In genomic region chr19:45522010-45522941, GRCh38 we compare ENCODE assay signal across 20 cellular contexts. TPM values are rescaled to one million over a fixed set of nuclear protein-coding genes. Genes with fewer than 3 reads are reported as not detected.
DNase-seq lines count a peak whose midpoint lies in the region; ATAC-seq, FAIRE-seq and TF ChIP-seq lines count a peak whose summit lies in the region.
"Had no signal": no experiment of that assay in that cellular context is flagged by ENCODE, and none has a peak within 500 bp of the region (broad histone marks: within the 10 kb centered on the region; RNA-seq: fewer than 3 reads in every experiment).

No MANE protein-coding gene starts in this region.

- ATAC-seq in HCT116 (no peak), GM12878 (no peak), HG03025 (IDR thresholded peaks at IDR 0.05; ENCODE audit: low FRiP score, unreplicated experiment) (no peak)
- ATAC-seq: activated T-helper 17 cell treated with anti-CD3 and anti-CD28 coated beads, Interleukin-2, amount 50 U/mL, for 72 hours; Panc1 had no signal

- DNase-seq in HCT116 (ENCODE audit: low read depth, low spot score) (no peak), GM12878 (ENCODE audit: low read depth, low spot score) (no peak), NCI-H187 treated with DMSO at 0.1 percent for 48 hours (lab: John Stamatoyannopoulos, UW) (no peak), cerebellar nuclear complex (lab: John Stamatoyannopoulos, UW) (no peak)
- DNase-seq: activated CD4-positive, alpha-beta T cell treated with anti-CD3 and anti-CD28 coated beads for 4 hours; activated naive CD8-positive, alpha-beta T cell treated with anti-CD3 and anti-CD28 coated beads, Interleukin-2, amount 10 ng/mL, durations not matched to agents 7 days and 5 days; CD8-positive, alpha-beta memory T cell; Karpas-422; NCI-H1048; NCI-H2081; spleen; stimulated activated CD4-positive, alpha-beta T cell treated with anti-CD3 and anti-CD28 coated beads, Interleukin-4, amount 100 ng/mL, for 24 hours had no signal

- TF ChIP-seq POLR2A in HCT116 (IDR thresholded peaks at IDR 0.05; ENCODE audit: borderline replicate concordance, extremely low read depth, insufficient read depth, insufficient read length): no peak
- TF ChIP-seq POLR2A in GM12878 (IDR thresholded peaks at IDR 0.05; ENCODE audit: low read depth, low read length): peak; percentile 36

- SMC1A ChIA-PET in GM12878 (lab: Charles Lee; ENCODE audit: uncharacterized antibody, unreplicated experiment): interaction anchor here (0.7 to 1.1 kb wide), 2 partner anchors 17 to 44 kb away, joined by 3 read pairs; no protein-coding TSS in a partner anchor

- H3K36me3 ChIP-seq in HCT116 (ENCODE audit: control insufficient read depth in 1 of 2, insufficient read depth in 2 of 2, low read length in 2 of 2) (peaks cover 33 to 47% of the 10 kb centered on the region in 2 experiments), GM12878 (ENCODE audit: control insufficient read depth in 2 of 2, insufficient read depth in 2 of 2, low read length in 1 of 2) (peaks cover 35 to 42% of the 10 kb centered on the region in 2 experiments), neutrophil (peaks cover 100% of the 10 kb centered on the region)

- FAIRE-seq in GM12878 (lab: Jason Lieb, UNC): no peak
- FAIRE-seq: colon, GM12891 had no signal

- H3K9ac ChIP-seq in HCT116 (ENCODE audit: low read length) (no peak overlapping the region), GM12878 (ENCODE audit: control insufficient read depth, insufficient read depth, low read length) (no peak overlapping the region)

- H3K4me3 ChIP-seq in HCT116 (replicated peaks in 1 of 2; ENCODE audit: low read depth in 1 of 2, low read length in 2 of 2) (no peak overlapping the region), GM12878 (no peak overlapping the region), neutrophil (ENCODE audit: low read depth in 1 of 2, low read length in 1 of 2) (peak overlapping the region in 1 of 2 experiments; percentile 10)
- H3K4me3 ChIP-seq: left lung, SJSA1, spleen had no signal

- H2AFZ ChIP-seq in HCT116 (ENCODE audit: low read depth, low read length, poor library complexity, severe bottlenecking) (no peak overlapping the region), GM12878 (ENCODE audit: control insufficient read depth, low read depth, low read length) (no peak overlapping the region)

- H3K9me3 ChIP-seq in HCT116 (ENCODE audit: control insufficient read depth in 1 of 2, insufficient read depth in 1 of 2, low read depth in 1 of 2, low read length in 2 of 2): no peaks in the 10 kb centered on the region
- no peaks in the 10 kb centered on the region for H3K9me3 ChIP-seq in GM12878 (replicated peaks; ENCODE audit: control insufficient read depth, insufficient read depth, low read length)
- peaks cover 6% of the 10 kb centered on the region for H3K9me3 ChIP-seq in neutrophil
- H3K9me3 ChIP-seq: left lung, SJSA1, spleen had no signal

- TF ChIP-seq RAD21 in HCT116 (IDR thresholded peaks at IDR 0.05; ENCODE audit: low read depth): no peak
- TF ChIP-seq RAD21 in GM12878 (IDR thresholded peaks at IDR 0.05; ENCODE audit: insufficient read depth, low read depth, low read length): no peak

- BruUV-seq in HCT116 (replicated peaks; lab: Mats Ljungman, UMichigan): no TSS peak
- BruUV-seq in GM12878 (replicated peaks; lab: Mats Ljungman, UMichigan): no TSS peak

- peak overlapping the region; percentile 33 for H3K27ac ChIP-seq in HCT116 (ENCODE audit: low read depth, low read length)
- H3K27ac ChIP-seq in GM12878 (ENCODE audit: control insufficient read depth, insufficient read depth): no peak overlapping the region
- H3K27ac ChIP-seq in neutrophil: peak overlapping the region; percentile 75
- H3K27ac ChIP-seq: SJSA1 had no signal

- H3K9me2 ChIP-seq in HCT116 (ENCODE audit: insufficient read depth): no peaks in the 10 kb centered on the region

- in situ Hi-C loops in GM12878 (cut with MboI): loop anchor here (10.0 kb wide), 1 partner anchor 123 kb away; no protein-coding TSS in a partner anchor

- RAD21 ChIA-PET in HCT116 (lab: Charles Lee; ENCODE audit: low non-redundant PET in 1 of 2, low total read pairs in 2 of 2, uncharacterized antibody in 2 of 2, unreplicated experiment in 2 of 2) (interaction anchor here in 1 of 2 experiments (1.4 kb wide), 1 partner anchor 36 kb away, joined by 11 read pairs; no protein-coding TSS in a partner anchor), GM12878 (lab: Charles Lee; ENCODE audit: unreplicated experiment) (interaction anchor here (0.6 to 1.3 kb wide), 2 partner anchors 92 to 120 kb away, joined by 3 read pairs; no protein-coding TSS in a partner anchor)

- CTCF ChIA-PET in HCT116 (lab: Charles Lee): interaction anchor here (1.4 kb wide), 1 partner anchor 36 kb away, joined by 4 read pairs; no protein-coding TSS in a partner anchor
- CTCF ChIA-PET in GM12878 (lab: Yijun Ruan, JAX): interaction anchor here (0.6 kb wide), 1 partner anchor 40 kb away, joined by 5 read pairs; no protein-coding TSS in a partner anchor

- intact Hi-C loops in HCT116 (cut with micrococcal nuclease): no loop called here
- intact Hi-C loops in GM12878 (cut with micrococcal nuclease; ENCODE audit: unreplicated experiment): loop anchor here (5.0 kb wide), 1 partner anchor 40 kb away; no protein-coding TSS in a partner anchor

- H4K20me1 ChIP-seq in HCT116 (ENCODE audit: insufficient read depth) (no peaks in the 10 kb centered on the region), GM12878 (ENCODE audit: control insufficient read depth, insufficient read depth) (peaks cover 5% of the 10 kb centered on the region)

- H3K4me2 ChIP-seq in HCT116 (ENCODE audit: low read length) (0 out of 2 replicates have a peak overlapping the region, but pooled peaks have one; percentile 17), GM12878 (ENCODE audit: control insufficient read depth, insufficient read depth) (no peak overlapping the region)

- POLR2A ChIA-PET in HCT116 (lab: Charles Lee): no interaction called here
- POLR2A ChIA-PET in GM12878 (lab: Charles Lee): interaction anchor here (0.6 kb wide), 1 partner anchor 14 kb away, joined by 3 read pairs; no protein-coding TSS in a partner anchor

- TF ChIP-seq EP300 in GM12878 (IDR thresholded peaks at IDR 0.05; ENCODE audit: borderline replicate concordance in 1 of 2, control insufficient read depth in 1 of 2, low read depth in 2 of 2, low read length in 2 of 2): no peak

- WGBS in GM12878 (ENCODE audit: insufficient coverage, insufficient replicate concordance, low lambda C conversion rate, missing lambda C conversion rate): 84% methylated on average over 18 of the region's 24 CpGs

- no peaks in the 10 kb centered on the region for H3K27me3 ChIP-seq in HCT116 (ENCODE audit: insufficient read depth, low read length)
- H3K27me3 ChIP-seq in GM12878 (replicated peaks in 1 of 2; ENCODE audit: control insufficient read depth in 2 of 2, insufficient read depth in 2 of 2, low read length in 1 of 2): no peaks in the 10 kb centered on the region
- H3K27me3 ChIP-seq in neutrophil: no peaks in the 10 kb centered on the region
- H3K27me3 ChIP-seq: left lung, SJSA1, spleen had no signal

- peaks cover 8 to 54% of the 10 kb centered on the region in 2 experiments; a peak in 3 of 4 replicates for H3K4me1 ChIP-seq in HCT116 (ENCODE audit: control insufficient read depth in 1 of 2, insufficient read depth in 2 of 2, low read length in 2 of 2)
- peaks cover 10% of the 10 kb centered on the region; the same call in 1 of the 2 replicates for H3K4me1 ChIP-seq in GM12878 (ENCODE audit: control insufficient read depth, insufficient read depth, low read length)
- peaks cover 72 to 87% of the 10 kb centered on the region in 2 experiments for H3K4me1 ChIP-seq in neutrophil (ENCODE audit: control insufficient read depth in 1 of 2, insufficient read depth in 1 of 2, low read depth in 1 of 2, low read length in 1 of 2)
- H3K4me1 ChIP-seq: SJSA1 had no signal

- H3K79me2 ChIP-seq in HCT116 (ENCODE audit: insufficient read depth, low read length) (peaks cover 24% of the 10 kb centered on the region; the same call in 1 of the 2 replicates), GM12878 (ENCODE audit: control insufficient read depth, insufficient read depth, low read length) (peaks cover 2% of the 10 kb centered on the region; the same call in 1 of the 2 replicates)

- TF ChIP-seq CTCF in HCT116 (IDR thresholded peaks at IDR 0.05 in 2 of 3, conservative IDR thresholded peaks at IDR 0.05 in 1 of 3; ENCODE audit: borderline replicate concordance in 1 of 3, insufficient read depth in 1 of 3, low read depth in 2 of 3, low read length in 2 of 3): no peak
- no peak for TF ChIP-seq CTCF in GM12878 (IDR thresholded peaks at IDR 0.05 in 2 of 3, conservative IDR thresholded peaks at IDR 0.05 in 1 of 3; ENCODE audit: control insufficient read depth in 2 of 3, extremely low read depth in 1 of 3, insufficient read depth in 1 of 3, low read depth in 3 of 3, low read length in 3 of 3)
- TF ChIP-seq CTCF in neutrophil (IDR thresholded peaks at IDR 0.05): no peak

RNA-seq across cellular contexts. Expression of gene VASP, which starts 15.0 kb away (rescaled TPM):
- total RNA-seq in HCT116 (2021; ENCODE audit: unreplicated experiment): 152 TPM
- 85.6 and 99.7 TPM in 2 replicates for polyA plus RNA-seq in HCT116 (2012)
- total RNA-seq in GM12878 (2013; cell fraction: nucleolus; rRNA removed): 67.3 and 71.5 TPM in 2 replicates
- total RNA-seq in GM12878 (2014; rRNA removed): 220 and 298 TPM in 2 replicates
- total RNA-seq in GM12878 (2014; rRNA removed; fragmentation: Illumina TruSeq; extraction: Trizol): 84.2 and 95.6 TPM in 2 replicates
- 217 and 228 TPM in 2 replicates for total RNA-seq in GM12878 (2021)
- polyA plus RNA-seq in GM12878 (2011; ENCODE audit: low read depth): 35.0 TPM
- polyA plus RNA-seq in GM12878 (2011; rRNA removed): 59.1 and 74.0 TPM in 2 replicates
- 87.1 and 124 TPM in 2 replicates for polyA plus RNA-seq in GM12878 (2011; cell fraction: cytosol; rRNA removed)
- polyA plus RNA-seq in GM12878 (2011; cell fraction: nucleus; rRNA removed): 95.6 and 133 TPM in 2 replicates
- 73.2 and 77.3 TPM in 2 replicates for polyA plus RNA-seq in GM12878 (2012)
- 98.4 and 139 TPM in 2 replicates for polyA plus RNA-seq in GM12878 (2014; fragmentation: Illumina TruSeq; extraction: Trizol)
- polyA plus RNA-seq in GM12878 (2014; fragmentation: Nextera tagmentation; extraction: Ambion mirVana): 10 to 100 TPM; 19.5 to 27.5 TPM
- polyA plus RNA-seq in GM12878 (2014; rRNA removed): 188 and 276 TPM in 2 replicates
- 10 to 100 TPM; 39.8 to 50.4 TPM for polyA plus RNA-seq in GM12878 (2016; fragmentation: Nextera tagmentation; extraction: Ambion mirVana)
- 43.7 and 84.4 TPM in 2 replicates for polyA minus RNA-seq in GM12878 (2011; rRNA and poly(A)+ RNA removed)
- 58.4 and 68.9 TPM in 2 replicates for polyA minus RNA-seq in GM12878 (2011; cell fraction: cytosol; rRNA and poly(A)+ RNA removed)
- 42.8 and 79.8 TPM in 2 replicates for polyA minus RNA-seq in GM12878 (2011; cell fraction: nucleus; rRNA and poly(A)+ RNA removed)

RNA-seq across cellular contexts. Expression of gene PPM1N, which starts 24.0 kb away (rescaled TPM):
- total RNA-seq in HCT116 (2021; ENCODE audit: unreplicated experiment) (5.2 TPM), GM12878 (2014; rRNA removed) (3.4 and 4.1 TPM in 2 replicates), GM12878 (2014; rRNA removed; fragmentation: Illumina TruSeq; extraction: Trizol) (2.9 and 4.0 TPM in 2 replicates), GM12878 (2021) (3.5 and 4.1 TPM in 2 replicates)
- 2.2 and 2.6 TPM in 2 replicates for polyA plus RNA-seq in HCT116 (2012)
- total RNA-seq in GM12878 (2013; cell fraction: nucleolus; rRNA removed): 2.0 and 2.5 TPM in 2 replicates
- 3.8 TPM for polyA plus RNA-seq in GM12878 (2011; ENCODE audit: low read depth)
- polyA plus RNA-seq in GM12878 (2011; rRNA removed) (1.6 and 1.7 TPM in 2 replicates), GM12878 (2014; fragmentation: Illumina TruSeq; extraction: Trizol) (3.6 and 5.4 TPM in 2 replicates), GM12878 (2014; fragmentation: Nextera tagmentation; extraction: Ambion mirVana) (1 to 10 TPM; 4.6 to 4.7 TPM), GM12878 (2014; rRNA removed) (5.3 and 5.4 TPM in 2 replicates), GM12878 (2016; fragmentation: Nextera tagmentation; extraction: Ambion mirVana) (1 to 10 TPM; 2.6 to 3.2 TPM)
- 1.5 and 3.1 TPM in 2 replicates for polyA plus RNA-seq in GM12878 (2011; cell fraction: cytosol; rRNA removed)
- 1.8 and 2.5 TPM in 2 replicates for polyA plus RNA-seq in GM12878 (2011; cell fraction: nucleus; rRNA removed)
- polyA plus RNA-seq in GM12878 (2012): 3.9 and 4.9 TPM in 2 replicates
- 1.1 TPM in 1 of 2 replicates, not detected in the other for polyA minus RNA-seq in GM12878 (2011; rRNA and poly(A)+ RNA removed)
- not detected in 2 replicates for polyA minus RNA-seq in GM12878 (2011; cell fraction: cytosol; rRNA and poly(A)+ RNA removed)
- polyA minus RNA-seq in GM12878 (2011; cell fraction: nucleus; rRNA and poly(A)+ RNA removed): 0.24 and 0.86 TPM in 2 replicates

RNA-seq across cellular contexts. Expression of gene RTN2, which starts 25.4 kb away (rescaled TPM):
- 21.7 TPM for total RNA-seq in HCT116 (2021; ENCODE audit: unreplicated experiment)
- 30.2 and 32.4 TPM in 2 replicates for polyA plus RNA-seq in HCT116 (2012)
- 6.8 and 7.8 TPM in 2 replicates for total RNA-seq in GM12878 (2013; cell fraction: nucleolus; rRNA removed)
- 4.0 and 5.2 TPM in 2 replicates for total RNA-seq in GM12878 (2014; rRNA removed)
- 3.4 and 4.2 TPM in 2 replicates for total RNA-seq in GM12878 (2014; rRNA removed; fragmentation: Illumina TruSeq; extraction: Trizol)
- 9.7 and 11.6 TPM in 2 replicates for total RNA-seq in GM12878 (2021)
- 20.8 TPM for polyA plus RNA-seq in GM12878 (2011; ENCODE audit: low read depth)
- polyA plus RNA-seq in GM12878 (2011; rRNA removed): 1.1 and 2.6 TPM in 2 replicates
- 4.2 and 4.4 TPM in 2 replicates for polyA plus RNA-seq in GM12878 (2011; cell fraction: cytosol; rRNA removed)
- 3.1 and 4.2 TPM in 2 replicates for polyA plus RNA-seq in GM12878 (2011; cell fraction: nucleus; rRNA removed)
- polyA plus RNA-seq in GM12878 (2012): 18.2 and 18.6 TPM in 2 replicates
- polyA plus RNA-seq in GM12878 (2014; fragmentation: Illumina TruSeq; extraction: Trizol): 5.5 and 5.9 TPM in 2 replicates
- under 1 TPM; 0.32 to 0.42 TPM for polyA plus RNA-seq in GM12878 (2014; fragmentation: Nextera tagmentation; extraction: Ambion mirVana)
- 10.3 and 11.0 TPM in 2 replicates for polyA plus RNA-seq in GM12878 (2014; rRNA removed)
- 1 to 10 TPM; 4.8 to 4.9 TPM for polyA plus RNA-seq in GM12878 (2016; fragmentation: Nextera tagmentation; extraction: Ambion mirVana)
- 2.0 and 2.3 TPM in 2 replicates for polyA minus RNA-seq in GM12878 (2011; rRNA and poly(A)+ RNA removed)
- polyA minus RNA-seq in GM12878 (2011; cell fraction: cytosol; rRNA and poly(A)+ RNA removed): 1.7 and 1.8 TPM in 2 replicates
- polyA minus RNA-seq in GM12878 (2011; cell fraction: nucleus; rRNA and poly(A)+ RNA removed): 1.8 and 2.8 TPM in 2 replicates

RNA-seq across cellular contexts. Expression of gene FOSB, which starts 54.5 kb away (rescaled TPM):
- total RNA-seq in HCT116 (2021; ENCODE audit: unreplicated experiment) (12.6 TPM), GM12878 (2014; rRNA removed) (0.11 and 0.44 TPM in 2 replicates), GM12878 (2014; rRNA removed; fragmentation: Illumina TruSeq; extraction: Trizol) (0.14 and 0.31 TPM in 2 replicates), GM12878 (2021) (0.56 and 0.69 TPM in 2 replicates)
- 84.7 and 216 TPM in 2 replicates for polyA plus RNA-seq in HCT116 (2012)
- total RNA-seq in GM12878 (2013; cell fraction: nucleolus; rRNA removed): 2.5 and 2.8 TPM in 2 replicates
- polyA plus RNA-seq in GM12878 (2011; ENCODE audit: low read depth): 0.52 TPM
- polyA plus RNA-seq in GM12878 (2011; rRNA removed) (0.13 and 0.20 TPM in 2 replicates), GM12878 (2014; fragmentation: Illumina TruSeq; extraction: Trizol) (0.28 and 0.35 TPM in 2 replicates), GM12878 (2014; fragmentation: Nextera tagmentation; extraction: Ambion mirVana) (under 1 TPM; 0.06 to 0.07 TPM), GM12878 (2014; rRNA removed) (0.24 and 0.34 TPM in 2 replicates), GM12878 (2016; fragmentation: Nextera tagmentation; extraction: Ambion mirVana) (under 1 TPM; 0.29 to 0.45 TPM)
- polyA plus RNA-seq in GM12878 (2011; cell fraction: cytosol; rRNA removed): 0.25 and 0.34 TPM in 2 replicates
- 1.6 and 1.8 TPM in 2 replicates for polyA plus RNA-seq in GM12878 (2011; cell fraction: nucleus; rRNA removed)
- 0.83 and 1.1 TPM in 2 replicates for polyA plus RNA-seq in GM12878 (2012)
- 1.8 and 2.5 TPM in 2 replicates for polyA minus RNA-seq in GM12878 (2011; rRNA and poly(A)+ RNA removed)
- polyA minus RNA-seq in GM12878 (2011; cell fraction: cytosol; rRNA and poly(A)+ RNA removed): not detected in 2 replicates
- polyA minus RNA-seq in GM12878 (2011; cell fraction: nucleus; rRNA and poly(A)+ RNA removed): 3.9 and 7.5 TPM in 2 replicates

Comparison
In these comparisons a context has a peak if more than half of its experiments do, and no peak if none do; other contexts are left out.
1. Of the 18 proteins assayed by ChIP-seq in both GM12878 and HCT116: peak only in GM12878: POLR2A; only in HCT116: none; in both: none; in neither: 17.